In genomic region chr10:22513483-22514413, GRCh38 we compare ENCODE assay signal across 8 cellular contexts.
DNase-seq lines count a peak whose midpoint lies in the region; TF ChIP-seq lines count a peak whose summit lies in the region.
"Not testable (repeated sequence)": the region's sequence is repeated elsewhere in the genome, so short reads cannot be mapped to it uniquely, and the experiment has no call there.

No MANE protein-coding gene starts in this region.

- peaks cover 17% of the 10 kb centered on the region for H3K27me3 ChIP-seq in HUES6 (ENCODE audit: control insufficient read depth, insufficient read depth, low read length)
- not testable (repeated sequence) for H3K27me3 ChIP-seq in neuron (ENCODE audit: insufficient read depth, low read length); thyroid gland

- H3K4me3 ChIP-seq in HUES6 (ENCODE audit: low read depth, low read length) (peak overlapping the region; percentile 62), neuron (ENCODE audit: low read length) (peak overlapping the region; percentile 40)
- not testable (repeated sequence) for H3K4me3 ChIP-seq in astrocyte of the spinal cord (ENCODE audit: low read depth, low read length); thyroid gland (replicated peaks in 1 of 3)

- peak overlapping the region; percentile 64 for H3K9ac ChIP-seq in HUES6 (ENCODE audit: low read length)

- H3K4me1 ChIP-seq in HUES6 (ENCODE audit: control insufficient read depth, insufficient read depth, low read length); neuron (ENCODE audit: insufficient read depth, low read length); thyroid gland: not testable (repeated sequence)

- not testable (repeated sequence) for TF ChIP-seq CTCF in astrocyte of the spinal cord (IDR thresholded peaks at IDR 0.05; ENCODE audit: low read depth, low read length); thyroid gland (IDR thresholded peaks at IDR 0.05)

- H3K36me3 ChIP-seq in HUES6 (ENCODE audit: control insufficient read depth, insufficient read depth, low read length); neuron (ENCODE audit: insufficient read depth, low read length); thyroid gland: not testable (repeated sequence)

- H2AFZ ChIP-seq in neuron (ENCODE audit: low read depth, low read length), result peak overlapping the region; percentile 13

- not testable (repeated sequence) for TF ChIP-seq POLR2A in thyroid gland (IDR thresholded peaks at IDR 0.05)

- intact Hi-C loops in thyroid gland (cut with DNase I), result not testable (repeated sequence)

- not testable (repeated sequence) for H3K9me3 ChIP-seq in HUES6 (ENCODE audit: control insufficient read depth, insufficient read depth, low read depth, low read length); neuron (ENCODE audit: low read length); thyroid gland

- not testable (repeated sequence) for H3K27ac ChIP-seq in HUES6 (ENCODE audit: low read depth, low read length); thyroid gland

- DNase-seq in DMS53 (lab: John Stamatoyannopoulos, UW), result peak; percentile 74
- peak; percentile 68 for DNase-seq in NCI-H748 (lab: John Stamatoyannopoulos, UW; ENCODE audit: unreplicated experiment)
- peak; percentile 22 for DNase-seq in astrocyte of the spinal cord (ENCODE audit: low read depth, low spot score)
- DNase-seq in globus pallidus (ENCODE audit: low spot score), result peak; percentile 43
- DNase-seq in left kidney (ENCODE audit: low read depth, low spot score), result peak; percentile 83
- DNase-seq in thyroid gland, result peak; percentile 52 to 58

- in situ Hi-C loops in astrocyte of the spinal cord (cut with HindIII; ENCODE audit: low sequenced_read_pairs), result not testable (repeated sequence)

- WGBS in thyroid gland, 2 donors, result 47 to 62% methylated on average over 14 to 19 of the region's 19 CpGs

Comparison
In these comparisons a context has a peak if more than half of its experiments do, and no peak if none do; other contexts are left out.
1. DNase-seq: peak in every context shown above with its lines; median percentile 83 in left kidney; 74 in DMS53; 68 in NCI-H748; 55 in thyroid gland; 43 in globus pallidus; 22 in astrocyte of the spinal cord.